16 cellular contexts compared by ENCODE assay signal in the genomic region with DNA sequence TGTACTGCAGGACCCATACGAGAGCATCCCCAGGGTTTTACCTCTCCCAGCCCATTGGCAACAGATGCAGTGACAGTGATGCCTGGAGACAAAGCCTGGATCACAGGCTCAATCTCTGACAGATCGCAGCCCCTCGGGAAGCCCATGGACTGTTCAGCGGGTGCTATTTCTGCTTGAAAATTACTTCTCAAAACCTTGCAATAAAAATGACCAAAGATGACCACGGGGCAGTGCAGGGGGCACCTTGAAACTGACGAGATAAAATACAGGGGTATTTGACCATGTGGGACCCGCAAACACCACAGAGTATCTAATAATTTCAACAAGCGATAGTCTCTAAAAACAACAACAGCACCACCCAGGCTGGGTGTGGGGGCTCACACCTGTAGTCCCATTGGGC.
DNase-seq lines count a peak whose midpoint lies in the region; ATAC-seq, FAIRE-seq and TF ChIP-seq lines count a peak whose summit lies in the region.
"Had no signal": no experiment of that assay in that cellular context is flagged by ENCODE, and none has a peak within 500 bp of the region (broad histone marks: within the 10 kb centered on the region; RNA-seq: fewer than 3 reads in every experiment).

No MANE protein-coding gene starts in this region.

- no peak for FAIRE-seq in astrocyte (lab: Jason Lieb, UNC)
- FAIRE-seq: GM12878, GM18507 had no signal

- peaks cover 0 to 3% of the 10 kb centered on the region in 2 experiments; a peak in 1 of 4 replicates for H3K79me1 ChIP-seq in IMR-90 (ENCODE audit: low read depth in 1 of 2, low read length in 2 of 2)

- peak overlapping the region; percentile 18; the same call in 1 of the 2 replicates for H3K4ac ChIP-seq in IMR-90 (ENCODE audit: low read depth, low read length)

- in situ Hi-C loops in IMR-90 (cut with MboI; ENCODE audit: low sequenced_read_pairs), result no loop called here

- H4K91ac ChIP-seq in IMR-90 (ENCODE audit: insufficient read depth, low read depth, low read length), result peak overlapping the region; percentile 35; the same call in 1 of the 2 replicates

- H3K36me3 ChIP-seq in SK-N-SH (replicated peaks in 1 of 2; ENCODE audit: control insufficient read depth in 1 of 2, insufficient read depth in 2 of 2, low read length in 1 of 2) (no peaks in the 10 kb centered on the region), IMR-90 (ENCODE audit: control insufficient read depth, insufficient read depth, low read length) (no peaks in the 10 kb centered on the region), astrocyte (ENCODE audit: insufficient read depth, low read length) (no peaks in the 10 kb centered on the region), osteoblast (ENCODE audit: insufficient read depth, low read length) (no peaks in the 10 kb centered on the region)
- H3K36me3 ChIP-seq: BLaER1 treated with 17β-estradiol and CSF1 and Interleukin-3, amounts not matched to agents 10 nM and 100 nM had no signal

- no peak overlapping the region for H3K9ac ChIP-seq in SK-N-SH
- H3K9ac ChIP-seq in IMR-90 (ENCODE audit: low read depth, low read length), result no peak overlapping the region
- H3K9ac ChIP-seq in astrocyte (ENCODE audit: low read length), result no peak overlapping the region
- H3K9ac ChIP-seq: BLaER1 treated with 17β-estradiol and CSF1 and Interleukin-3, amounts not matched to agents 10 nM and 100 nM; GM23248 had no signal

- CTCF ChIA-PET in SK-N-SH (lab: Yijun Ruan, JAX), result no interaction called here
- CTCF ChIA-PET in IMR-90 (lab: Yijun Ruan, JAX), result no interaction called here

- H3K9me2 ChIP-seq in SK-N-SH, result no peaks in the 10 kb centered on the region

- TF ChIP-seq RAD21 in SK-N-SH (IDR thresholded peaks at IDR 0.05; ENCODE audit: low read length) (no peak), IMR-90 (IDR thresholded peaks at IDR 0.05; ENCODE audit: low read length) (no peak)

- H3K23ac ChIP-seq in IMR-90 (ENCODE audit: low read depth, low read length), result no peak overlapping the region

- H2AFZ ChIP-seq in SK-N-SH (ENCODE audit: low read depth), result no peak overlapping the region
- peak overlapping the region; percentile 21 for H2AFZ ChIP-seq in IMR-90 (replicated peaks; ENCODE audit: low read length, poor library complexity)
- no peak overlapping the region for H2AFZ ChIP-seq in astrocyte (ENCODE audit: low read depth, low read length)
- no peak overlapping the region for H2AFZ ChIP-seq in osteoblast (ENCODE audit: low read length)
- H2AFZ ChIP-seq: GM23248 had no signal

- H3K27me3 ChIP-seq in SK-N-SH (ENCODE audit: insufficient read depth) (peaks cover 58% of the 10 kb centered on the region; the same call in 1 of the 2 replicates), IMR-90 (ENCODE audit: control insufficient read depth, insufficient read depth, low read length) (peaks cover 6% of the 10 kb centered on the region), astrocyte (ENCODE audit: insufficient read depth, low read length) (no peaks in the 10 kb centered on the region), osteoblast (ENCODE audit: insufficient read depth, low read length) (no peaks in the 10 kb centered on the region)
- H3K27me3 ChIP-seq: BLaER1 treated with 17β-estradiol and CSF1 and Interleukin-3, amounts not matched to agents 10 nM and 100 nM had no signal

- H3K9me3 ChIP-seq in SK-N-SH, result no peaks in the 10 kb centered on the region
- H3K9me3 ChIP-seq in IMR-90 (ENCODE audit: control insufficient read depth, insufficient read depth, low read length), result no peaks in the 10 kb centered on the region
- H3K9me3 ChIP-seq in astrocyte (ENCODE audit: insufficient read depth, low read depth, low read length), result no peaks in the 10 kb centered on the region
- peaks cover 2% of the 10 kb centered on the region for H3K9me3 ChIP-seq in osteoblast (ENCODE audit: low read depth, low read length)

- H4K8ac ChIP-seq in IMR-90 (ENCODE audit: low read depth in 2 of 2, low read length in 2 of 2), result no peak overlapping the region; a peak in 1 of 4 replicates

- no peaks in the 10 kb centered on the region for H3F3A ChIP-seq in SK-N-SH (replicated peaks; ENCODE audit: insufficient read depth)

- no peaks in the 10 kb centered on the region for H3K27me3 Mint-ChIP-seq in astrocyte (ENCODE audit: low read depth, unreplicated experiment)
- H3K27me3 Mint-ChIP-seq in T-helper 2 cell treated with Interferon-gamma antibody and Interleukin-4, amounts not matched to agents 5 μg/mL and 100 μg/mL, for 36 hours (ENCODE audit: low read depth), result no peaks in the 10 kb centered on the region

- 28% methylated on average over 7 of the region's 8 CpGs for WGBS in SK-N-SH (ENCODE audit: low lambda C conversion rate)
- whole genome bisulfite sequencing in IMR-90 (ENCODE audit: extremely low coverage in 2 of 2, insufficient read length in 1 of 2), 2 experiments, result 82% methylated on average over 4 of the region's 8 CpGs; no CpG with 5 or more reads in 1 of the 2 experiments

- H4K20me1 ChIP-seq in SK-N-SH (ENCODE audit: insufficient read depth) (no peaks in the 10 kb centered on the region), IMR-90 (ENCODE audit: insufficient read depth, low read length) (no peaks in the 10 kb centered on the region), astrocyte (ENCODE audit: insufficient read depth, low read length) (no peaks in the 10 kb centered on the region), osteoblast (ENCODE audit: insufficient read depth, low read length) (no peaks in the 10 kb centered on the region)
- H4K20me1 ChIP-seq: BLaER1 treated with 17β-estradiol and CSF1 and Interleukin-3, amounts not matched to agents 10 nM and 100 nM had no signal

- intact Hi-C loops in IMR-90 (cut with micrococcal nuclease), result no loop called here

- H2BK15ac ChIP-seq in IMR-90 (ENCODE audit: low read depth, low read length), result no peak overlapping the region

- dilution Hi-C loops in IMR-90 (cut with HindIII; ENCODE audit: low sequenced_read_pairs, unreplicated experiment), result no loop called here

- ATAC-seq in SK-N-SH treated with all-trans-retinoic acid at 6 μM for 48 hours (no peak), IMR-90 (ENCODE audit: low read depth) (no peak)
- ATAC-seq: GM12878 had no signal

- peaks cover 20% of the 10 kb centered on the region for H3K9me1 ChIP-seq in IMR-90 (ENCODE audit: insufficient read depth, low read length)

- TF ChIP-seq CTCF in SK-N-SH (IDR thresholded peaks at IDR 0.05) (no peak), IMR-90 (conservative IDR thresholded peaks at IDR 0.05; ENCODE audit: low read depth, low read length) (no peak), astrocyte (IDR thresholded peaks at IDR 0.05; ENCODE audit: insufficient read depth, low read depth, low read length) (no peak), osteoblast (IDR thresholded peaks at IDR 0.05; ENCODE audit: extremely low read depth, low read depth, low read length) (no peak)

- H3K36me3 Mint-ChIP-seq in astrocyte (ENCODE audit: low read depth, unreplicated experiment), result no peaks in the 10 kb centered on the region
- H3K36me3 Mint-ChIP-seq in T-helper 2 cell treated with Interferon-gamma antibody and Interleukin-4, amounts not matched to agents 5 μg/mL and 100 μg/mL, for 36 hours (ENCODE audit: low read depth), result no peaks in the 10 kb centered on the region
- H3K36me3 Mint-ChIP-seq: CD4-positive, CD25-positive, alpha-beta regulatory T cell had no signal

- peak overlapping the region; percentile 0; the same call in 1 of the 2 replicates for H4K5ac ChIP-seq in IMR-90 (ENCODE audit: low read depth, low read length)

- H3K4me3 ChIP-seq in SK-N-SH (ENCODE audit: low read depth in 2 of 2, low read length in 1 of 2) (no peak overlapping the region), IMR-90 (ENCODE audit: insufficient read depth, low read depth, low read length) (no peak overlapping the region), astrocyte (ENCODE audit: insufficient read depth, low read depth, low read length) (no peak overlapping the region), osteoblast (ENCODE audit: insufficient read depth, low read length) (no peak overlapping the region)
- H3K4me3 ChIP-seq: BLaER1 treated with 17β-estradiol and CSF1 and Interleukin-3, amounts not matched to agents 10 nM and 100 nM; GM12878; GM23248 had no signal

- no peak overlapping the region for H3K4me3 Mint-ChIP-seq in astrocyte (ENCODE audit: unreplicated experiment)
- no peak overlapping the region for H3K4me3 Mint-ChIP-seq in T-helper 2 cell treated with Interferon-gamma antibody and Interleukin-4, amounts not matched to agents 5 μg/mL and 100 μg/mL, for 36 hours
- H3K4me3 Mint-ChIP-seq: CD4-positive, CD25-positive, alpha-beta regulatory T cell; IgD-negative memory B cell had no signal

- H3K18ac ChIP-seq in IMR-90 (ENCODE audit: low read depth, low read length), result peak overlapping the region; percentile 19; the same call in 1 of the 2 replicates

- TF ChIP-seq POLR2A in IMR-90 (IDR thresholded peaks at IDR 0.05; ENCODE audit: low read depth, low read length), result no peak

- H3K4me2 ChIP-seq in SK-N-SH (no peak overlapping the region), IMR-90 (ENCODE audit: low read depth, low read length) (peak overlapping the region; percentile 20; the same call in 1 of the 2 replicates), astrocyte (ENCODE audit: low read length) (peak overlapping the region; percentile 1), osteoblast (ENCODE audit: insufficient read depth, low read length) (no peak overlapping the region)

- H2AK5ac ChIP-seq in IMR-90 (ENCODE audit: low read depth, low read length), result peak overlapping the region; percentile 16; the same call in 1 of the 2 replicates

- POLR2A ChIA-PET in SK-N-SH (lab: Yijun Ruan, JAX) (no interaction called here), IMR-90 (lab: Charles Lee; ENCODE audit: unreplicated experiment) (no interaction called here)

- H2BK120ac ChIP-seq in IMR-90 (ENCODE audit: low read depth, low read length), result peak overlapping the region; percentile 31; the same call in 1 of the 2 replicates

- H3K79me2 ChIP-seq in SK-N-SH (ENCODE audit: insufficient read depth) (no peaks in the 10 kb centered on the region), astrocyte (ENCODE audit: insufficient read depth, low read length) (no peaks in the 10 kb centered on the region), osteoblast (ENCODE audit: insufficient read depth, low read length) (no peaks in the 10 kb centered on the region)

- DNase-seq in SK-N-SH (peak; percentile 37), IMR-90 (no peak), astrocyte (ENCODE audit: low read depth) (no peak), osteoblast (ENCODE audit: insufficient read length, low spot score, missing footprints) (peak; percentile 1), HPDE6-E6E7 (ENCODE audit: extremely low spot score) (no peak)
- no peak for DNase-seq in T-helper 2 cell treated with Interferon-gamma antibody and Interleukin-4, amounts not matched to agents 5 μg/mL and 100 μg/mL, for 36 hours (ENCODE audit: low spot score)
- no peak for DNase-seq in activated CD4-positive, alpha-beta T cell treated with anti-CD3 and anti-CD28 coated beads, Interleukin-2, amount 50 U/mL, for 4 hours
- DNase-seq: AML-193; CD4-positive, CD25-positive, alpha-beta regulatory T cell had no signal

- no peak overlapping the region for H2AK9ac ChIP-seq in IMR-90 (replicated peaks; ENCODE audit: low read depth, low read length, poor library complexity)

- H3K14ac ChIP-seq in IMR-90 (replicated peaks; ENCODE audit: low read depth, low read length), result no peak overlapping the region

- H2BK5ac ChIP-seq in IMR-90 (ENCODE audit: low read depth, low read length, poor library complexity, severe bottlenecking), result no peak overlapping the region

- H3K4me1 Mint-ChIP-seq in astrocyte (ENCODE audit: low read depth, unreplicated experiment), result peaks cover 26% of the 10 kb centered on the region
- peaks cover 2% of the 10 kb centered on the region for H3K4me1 Mint-ChIP-seq in T-helper 2 cell treated with Interferon-gamma antibody and Interleukin-4, amounts not matched to agents 5 μg/mL and 100 μg/mL, for 36 hours (ENCODE audit: low read depth)

- TF ChIP-seq EP300 in SK-N-SH (IDR thresholded peaks at IDR 0.05; ENCODE audit: borderline replicate concordance in 1 of 2, low read depth in 1 of 2, low read length in 1 of 2), result no peak

- peaks cover 4% of the 10 kb centered on the region for H3K9me3 Mint-ChIP-seq in astrocyte (ENCODE audit: unreplicated experiment)
- H3K9me3 Mint-ChIP-seq in T-helper 2 cell treated with Interferon-gamma antibody and Interleukin-4, amounts not matched to agents 5 μg/mL and 100 μg/mL, for 36 hours, result no peaks in the 10 kb centered on the region
- H3K9me3 Mint-ChIP-seq: CD4-positive, CD25-positive, alpha-beta regulatory T cell; IgD-negative memory B cell had no signal

- H3K4me1 ChIP-seq in SK-N-SH (ENCODE audit: control insufficient read depth in 1 of 2, insufficient read depth in 2 of 2, low read depth in 1 of 2, low read length in 1 of 2) (peaks cover 0 to 2% of the 10 kb centered on the region in 2 experiments; a peak in 1 of 4 replicates), IMR-90 (ENCODE audit: control insufficient read depth, insufficient read depth, low read length) (peaks cover 20% of the 10 kb centered on the region), astrocyte (ENCODE audit: insufficient read depth, low read length) (peaks cover 37% of the 10 kb centered on the region), osteoblast (ENCODE audit: insufficient read depth, low read length) (peaks cover 33% of the 10 kb centered on the region)

- no peak overlapping the region for H3K56ac ChIP-seq in IMR-90 (ENCODE audit: extremely low read depth, insufficient read depth, low read length)

- no peak overlapping the region for H3K27ac Mint-ChIP-seq in astrocyte (ENCODE audit: unreplicated experiment)
- H3K27ac Mint-ChIP-seq in T-helper 2 cell treated with Interferon-gamma antibody and Interleukin-4, amounts not matched to agents 5 μg/mL and 100 μg/mL, for 36 hours, result no peak overlapping the region
- H3K27ac Mint-ChIP-seq: CD4-positive, CD25-positive, alpha-beta regulatory T cell; IgD-negative memory B cell had no signal

- no peak overlapping the region for H3K27ac ChIP-seq in SK-N-SH (ENCODE audit: low read depth in 2 of 2, low read length in 1 of 2)
- peak overlapping the region; percentile 2; the same call in 1 of the 2 replicates for H3K27ac ChIP-seq in IMR-90 (ENCODE audit: insufficient read depth, low read length)
- no peak overlapping the region for H3K27ac ChIP-seq in astrocyte (ENCODE audit: low read depth, low read length)
- no peak overlapping the region for H3K27ac ChIP-seq in osteoblast (ENCODE audit: low read depth, low read length)
- H3K27ac ChIP-seq: 22Rv1; BLaER1 treated with 17β-estradiol and CSF1 and Interleukin-3, amounts not matched to agents 10 nM and 100 nM; GM23248 had no signal

- H2BK20ac ChIP-seq in IMR-90 (ENCODE audit: low read depth, low read length), result peak overlapping the region; percentile 24; the same call in 1 of the 2 replicates

- BruUV-seq in IMR-90 (replicated peaks; lab: Mats Ljungman, UMichigan), result no TSS peak

Comparison
In these comparisons a context has a peak if more than half of its experiments do, and no peak if none do; other contexts are left out.
1. DNase-seq: peak in SK-N-SH (single experiment) and osteoblast (single experiment); none in IMR-90 (single experiment), astrocyte (single experiment), HPDE6-E6E7 (single experiment), T-helper 2 cell treated with Interferon-gamma antibody and Interleukin-4, amounts not matched to agents 5 μg/mL and 100 μg/mL, for 36 hours (single experiment) and activated CD4-positive, alpha-beta T cell treated with anti-CD3 and anti-CD28 coated beads, Interleukin-2, amount 50 U/mL, for 4 hours (0 of 2).
2. H3K4me2 ChIP-seq: peak in IMR-90 (single experiment) and astrocyte (single experiment); none in SK-N-SH (single experiment) and osteoblast (single experiment).